1 cellular context compared by ENCODE assay signal in the genomic region with DNA sequence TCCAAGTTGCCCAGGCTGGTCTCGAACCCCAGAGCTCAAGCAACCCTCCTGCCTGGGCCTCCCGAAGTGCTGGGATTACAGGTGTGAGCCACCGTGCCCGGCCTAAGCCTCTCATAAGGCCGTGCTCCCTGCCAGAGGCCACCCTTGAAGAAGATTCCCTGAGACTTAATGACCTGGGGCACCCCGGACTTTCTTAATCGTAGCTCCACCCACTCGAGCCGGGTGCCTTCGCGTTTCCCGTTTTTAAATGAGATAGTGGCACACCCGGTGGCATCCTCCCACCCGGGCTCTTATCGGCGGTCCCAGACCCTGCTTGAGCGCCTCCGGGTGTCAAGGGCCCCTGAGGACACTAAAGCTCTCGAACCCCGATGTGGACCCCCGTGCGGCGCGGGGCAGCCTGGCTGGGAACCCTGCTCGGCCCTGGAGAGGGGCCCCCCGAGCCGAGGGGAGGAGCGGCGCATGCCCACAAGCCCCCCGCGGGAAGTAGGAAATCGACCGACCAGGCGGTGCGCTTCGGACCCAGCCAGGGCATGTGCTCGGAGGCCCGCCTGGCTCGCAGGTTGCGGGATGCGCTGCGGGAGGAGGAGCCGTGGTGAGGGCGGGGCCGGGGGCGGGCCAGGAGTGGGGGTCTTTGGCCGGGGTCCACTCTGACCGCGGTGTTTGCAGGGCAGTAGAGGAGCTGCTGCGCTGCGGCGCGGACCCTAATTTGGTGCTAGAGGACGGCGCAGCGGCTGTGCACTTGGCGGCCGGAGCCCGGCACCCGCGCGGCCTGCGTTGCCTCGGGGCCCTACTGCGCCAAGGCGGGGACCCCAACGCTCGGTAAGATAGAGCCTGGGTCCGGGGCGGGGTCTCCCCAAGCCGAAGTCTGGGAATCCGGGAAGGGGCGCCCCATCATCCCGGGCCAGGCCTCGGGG.
A peak's percentile ranks its signal among the peaks of the same experiment; 100 is the strongest.
TF ChIP-seq lines count a peak whose summit lies in the region.

TSS of gene ANKLE1 (plus strand) at position 511 of the 914 bp plus-strand sequence. CDS start at position 531, 20 bp downstream.

TF ChIP-seq in HepG2, 621 proteins besides CTCF, POLR2A, EP300 and RAD21:
- TF ChIP-seq NCOR1 (IDR thresholded peaks at IDR 0.05; ENCODE audit: borderline replicate concordance, low read length) = no peak
- TF ChIP-seq AGO2 (optimal IDR thresholded peaks at IDR 0.05; ENCODE audit: low read depth, low read length) = peak; percentile 58
- no peak for TF ChIP-seq GABPA (IDR thresholded peaks at IDR 0.05; ENCODE audit: low read depth, low read length)
- TF ChIP-seq GABPA (CRISPR knock-in tag; IDR thresholded peaks at IDR 0.05; ENCODE audit: low read depth) = no peak
